ENCODE assay signal across 15 cellular contexts in the genomic region with DNA sequence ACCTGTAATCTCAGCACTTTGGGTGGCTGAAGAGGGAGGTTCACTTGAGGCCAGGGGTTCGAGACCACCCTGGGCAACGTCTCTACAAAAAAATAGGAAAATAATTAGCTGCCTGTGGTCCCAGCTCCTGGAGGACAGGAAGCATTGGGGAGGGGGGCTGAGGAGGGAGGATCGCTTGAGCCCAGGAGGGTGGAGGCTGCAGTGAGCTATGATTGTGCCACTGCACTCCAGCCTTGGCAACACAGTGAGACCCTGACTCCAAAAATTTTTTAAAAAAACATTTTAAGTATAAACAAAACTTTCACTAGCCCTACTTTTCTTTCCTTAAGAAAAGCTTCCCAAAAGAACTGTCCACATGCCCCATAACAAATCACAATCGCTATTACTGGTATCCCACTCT. TPM values are rescaled to one million over a fixed set of nuclear protein-coding genes. Genes with fewer than 3 reads are reported as not detected.
DNase-seq lines count a peak whose midpoint lies in the region; ATAC-seq, FAIRE-seq and TF ChIP-seq lines count a peak whose summit lies in the region.
"Had no signal": no experiment of that assay in that cellular context is flagged by ENCODE, and none has a peak within 500 bp of the region (broad histone marks: within the 10 kb centered on the region; RNA-seq: fewer than 3 reads in every experiment).

No MANE protein-coding gene starts in this region.

- no peak for TF ChIP-seq EP300 in neural cell (conservative IDR thresholded peaks at IDR 0.05; ENCODE audit: poor library complexity, severe bottlenecking)

- peaks cover 8% of the 10 kb centered on the region for H3K9me3 Mint-ChIP-seq in activated CD4-positive, alpha-beta T cell treated with anti-CD3 and anti-CD28 coated beads, Interleukin-2, amount 10 ng/mL, durations not matched to agents 7 days and 5 days
- H3K9me3 Mint-ChIP-seq in astrocyte (ENCODE audit: unreplicated experiment), result peaks cover 2% of the 10 kb centered on the region

- H4K20me1 ChIP-seq in astrocyte (ENCODE audit: insufficient read depth, low read length) (no peaks in the 10 kb centered on the region), neural cell (ENCODE audit: insufficient read depth) (no peaks in the 10 kb centered on the region)

- TF ChIP-seq RAD21 in neural cell (conservative IDR thresholded peaks at IDR 0.05), result no peak

- H3K9me2 ChIP-seq in neural cell (ENCODE audit: insufficient read depth, low read length), result no peaks in the 10 kb centered on the region

- DNase-seq in activated CD4-positive, alpha-beta T cell treated with anti-CD3 and anti-CD28 coated beads, Interleukin-2, amount 10 ng/mL, durations not matched to agents 7 days and 5 days, result no peak
- DNase-seq in activated CD4-positive, alpha-beta T cell treated with anti-CD3 and anti-CD28 coated beads for 48 hours, result no peak
- DNase-seq in MG63 (no peak), astrocyte (ENCODE audit: low read depth) (no peak), left colon (no peak), germinal center (ENCODE audit: low spot score) (no peak), tibial artery (no peak)
- DNase-seq: activated CD4-positive, CD25-positive, alpha-beta regulatory T cell treated with anti-CD3 and anti-CD28 coated beads, Interleukin-2, amount 50 U/mL, for 72 hours; activated naive CD4-positive, alpha-beta T cell treated with anti-CD3 and anti-CD28 coated beads, Interleukin-2, amount 50 U/mL, for 16 hours; lower lobe of right lung; NCI-H2107; stimulated activated CD8-positive, alpha-beta memory T cell treated with anti-CD3 and anti-CD28 coated beads, Interleukin-4, amount 100 ng/mL, for 48 hours; uterus had no signal

- ATAC-seq in left colon, result no peak
- ATAC-seq: lower lobe of right lung had no signal

- H3K4me2 ChIP-seq in astrocyte (ENCODE audit: low read length), result no peak overlapping the region
- no peak overlapping the region for H3K4me2 ChIP-seq in neural cell (ENCODE audit: low read length)

- no peak overlapping the region for H3K27ac Mint-ChIP-seq in activated CD4-positive, alpha-beta T cell treated with anti-CD3 and anti-CD28 coated beads, Interleukin-2, amount 10 ng/mL, durations not matched to agents 7 days and 5 days
- H3K27ac Mint-ChIP-seq in astrocyte (ENCODE audit: unreplicated experiment), result no peak overlapping the region

- no peak for FAIRE-seq in astrocyte (lab: Jason Lieb, UNC)

- H3K9ac ChIP-seq in astrocyte (ENCODE audit: low read length), result no peak overlapping the region
- H3K9ac ChIP-seq in neural cell (ENCODE audit: low read length), result no peak overlapping the region

- H3K36me3 ChIP-seq in MG63 (no peaks in the 10 kb centered on the region), astrocyte (ENCODE audit: insufficient read depth, low read length) (no peaks in the 10 kb centered on the region), neural cell (ENCODE audit: insufficient read depth, low read length) (no peaks in the 10 kb centered on the region), tibial artery (no peaks in the 10 kb centered on the region)
- H3K36me3 ChIP-seq: lower lobe of right lung, uterus had no signal

- H3F3A ChIP-seq in neural cell (ENCODE audit: insufficient read depth, low read length, poor library complexity, severe bottlenecking), result peaks cover 6% of the 10 kb centered on the region

- peaks cover 10% of the 10 kb centered on the region for H3K4me1 ChIP-seq in astrocyte (ENCODE audit: insufficient read depth, low read length)
- H3K4me1 ChIP-seq in tibial artery, result peaks cover 0 to 20% (median 12%) of the 10 kb centered on the region in 4 donors
- H3K4me1 ChIP-seq: uterus had no signal

- H3K9me3 ChIP-seq in MG63 (no peaks in the 10 kb centered on the region), astrocyte (ENCODE audit: insufficient read depth, low read depth, low read length) (no peaks in the 10 kb centered on the region), neural cell (ENCODE audit: low read length) (no peaks in the 10 kb centered on the region), tibial artery (no peaks in the 10 kb centered on the region)
- H3K9me3 ChIP-seq: esophagus muscularis mucosa, lower lobe of right lung, uterus had no signal

- H2AFZ ChIP-seq in astrocyte (ENCODE audit: low read depth, low read length), result no peak overlapping the region
- H2AFZ ChIP-seq in neural cell (ENCODE audit: low read depth, low read length), result no peak overlapping the region

- H3K27me3 ChIP-seq in MG63 (no peaks in the 10 kb centered on the region), astrocyte (ENCODE audit: insufficient read depth, low read length) (no peaks in the 10 kb centered on the region), neural cell (ENCODE audit: insufficient read depth, low read depth, low read length) (no peaks in the 10 kb centered on the region), tibial artery (no peaks in the 10 kb centered on the region)
- H3K27me3 ChIP-seq: esophagus muscularis mucosa, uterus had no signal

- H3K36me3 Mint-ChIP-seq in activated CD4-positive, alpha-beta T cell treated with anti-CD3 and anti-CD28 coated beads, Interleukin-2, amount 10 ng/mL, durations not matched to agents 7 days and 5 days (ENCODE audit: low read depth), result peaks cover 21% of the 10 kb centered on the region
- H3K36me3 Mint-ChIP-seq in astrocyte (ENCODE audit: low read depth, unreplicated experiment), result peaks cover 2% of the 10 kb centered on the region

- CTCF ChIA-PET in activated CD4-positive, alpha-beta T cell treated with anti-CD3 and anti-CD28 coated beads, Interleukin-2, amount 10 ng/mL, durations not matched to agents 7 days and 5 days (lab: Charles Lee), result interaction anchor here (0.6 to 4.2 kb wide), 6 partner anchors 8 to 723 kb away, joined by 3 to 40 read pairs (median 3); no protein-coding TSS in a partner anchor

- TF ChIP-seq CTCF in astrocyte (IDR thresholded peaks at IDR 0.05; ENCODE audit: insufficient read depth, low read depth, low read length), result no peak
- TF ChIP-seq CTCF in neural cell (IDR thresholded peaks at IDR 0.05; ENCODE audit: poor library complexity, severe bottlenecking), result no peak
- no peak for TF ChIP-seq CTCF in tibial artery (IDR thresholded peaks at IDR 0.05)

- POLR2A ChIA-PET in activated CD4-positive, alpha-beta T cell treated with anti-CD3 and anti-CD28 coated beads, Interleukin-2, amount 10 ng/mL, durations not matched to agents 7 days and 5 days (lab: Charles Lee), result no interaction called here

- H3K4me1 Mint-ChIP-seq in activated CD4-positive, alpha-beta T cell treated with anti-CD3 and anti-CD28 coated beads, Interleukin-2, amount 10 ng/mL, durations not matched to agents 7 days and 5 days, result peaks cover 39% of the 10 kb centered on the region
- H3K4me1 Mint-ChIP-seq in astrocyte (ENCODE audit: low read depth, unreplicated experiment), result peaks cover 7% of the 10 kb centered on the region

- H3K27me3 Mint-ChIP-seq in activated CD4-positive, alpha-beta T cell treated with anti-CD3 and anti-CD28 coated beads, Interleukin-2, amount 10 ng/mL, durations not matched to agents 7 days and 5 days, result no peaks in the 10 kb centered on the region
- H3K27me3 Mint-ChIP-seq in astrocyte (ENCODE audit: low read depth, unreplicated experiment), result no peaks in the 10 kb centered on the region

- peak overlapping the region; percentile 82 for H3K4me3 ChIP-seq in MG63
- H3K4me3 ChIP-seq in astrocyte (ENCODE audit: insufficient read depth, low read depth, low read length), result no peak overlapping the region
- peak overlapping the region; percentile 83 for H3K4me3 ChIP-seq in neural cell (ENCODE audit: low read length)
- H3K4me3 ChIP-seq in tibial artery, result no peak overlapping the region

- H3K79me2 ChIP-seq in astrocyte (ENCODE audit: insufficient read depth, low read length), result peaks cover 25% of the 10 kb centered on the region
- H3K79me2 ChIP-seq in neural cell (replicated peaks; ENCODE audit: insufficient read depth, low read length), result peaks cover 23% of the 10 kb centered on the region

- intact Hi-C loops in left colon (cut with DNase I, micrococcal nuclease), result loop anchor here in 1 of 2 donors (10.0 kb wide), 1 partner anchor 224 kb away; the partner anchor contains the start of gene MAP4K5
- intact Hi-C loops in tibial artery (cut with DNase I; ENCODE audit: low total_unique reads), result loop anchor here (5.0 kb wide), 1 partner anchor 78 kb away; the partner anchor contains the start of gene SOS2

- H3K27ac ChIP-seq in astrocyte (ENCODE audit: low read depth, low read length), result no peak overlapping the region
- H3K27ac ChIP-seq in neural cell (ENCODE audit: low read length), result no peak overlapping the region
- H3K27ac ChIP-seq in tibial artery, result no peak overlapping the region
- H3K27ac ChIP-seq: lower lobe of right lung, uterus had no signal

- peak overlapping the region; percentile 45 for H3K4me3 Mint-ChIP-seq in activated CD4-positive, alpha-beta T cell treated with anti-CD3 and anti-CD28 coated beads, Interleukin-2, amount 10 ng/mL, durations not matched to agents 7 days and 5 days
- H3K4me3 Mint-ChIP-seq in astrocyte (ENCODE audit: unreplicated experiment), result peak overlapping the region; percentile 54

TF ChIP-seq in neural cell, 6 proteins besides CTCF, POLR2A, EP300 and RAD21 (continues in another document):
- no peak for TF ChIP-seq SMC3 (conservative IDR thresholded peaks at IDR 0.05; ENCODE audit: poor library complexity)
- no peak for TF ChIP-seq EZH2 (IDR thresholded peaks at IDR 0.05; ENCODE audit: borderline replicate concordance, insufficient read depth, low read length, poor library complexity, severe bottlenecking)
- TF ChIP-seq TAF1 (IDR thresholded peaks at IDR 0.05; ENCODE audit: low read depth), result no peak

RNA-seq across cellular contexts. Expression of gene L2HGDH, which starts 1.6 kb away (rescaled TPM):
- total RNA-seq in activated CD4-positive, alpha-beta T cell treated with anti-CD3 and anti-CD28 coated beads, Interleukin-2, amount 10 ng/mL, durations not matched to agents 7 days and 5 days, result 10 to 100 TPM in 1 of 2 experiments, 1 to 10 TPM in 1; 9.6 to 12.8 TPM
- total RNA-seq in MG63 (2014; rRNA removed; shearing (Covaris generic); ENCODE audit: low replicate concordance), result 10.4 and 12.5 TPM in 2 replicates
- total RNA-seq in astrocyte, result 5.2 and 6.0 TPM in 2 replicates
- 8.9 and 9.9 TPM in 2 replicates for polyA plus RNA-seq in neural cell
- 21.4 and 24.0 TPM in 2 replicates for polyA minus RNA-seq in neural cell
- total RNA-seq in left colon, result 1 to 10 TPM; 9.0 to 9.4 TPM

RNA-seq across cellular contexts. Expression of gene DMAC2L, which starts 1.7 kb away (rescaled TPM):
- 10 to 100 TPM; 15.7 to 20.6 TPM for total RNA-seq in activated CD4-positive, alpha-beta T cell treated with anti-CD3 and anti-CD28 coated beads, Interleukin-2, amount 10 ng/mL, durations not matched to agents 7 days and 5 days
- 4.6 and 6.4 TPM in 2 replicates for total RNA-seq in MG63 (2014; rRNA removed; shearing (Covaris generic); ENCODE audit: low replicate concordance)
- 10.9 and 11.6 TPM in 2 replicates for total RNA-seq in astrocyte
- polyA plus RNA-seq in neural cell, result 17.1 and 17.9 TPM in 2 replicates
- polyA minus RNA-seq in neural cell, result 20.9 and 23.3 TPM in 2 replicates
- total RNA-seq in left colon, result 10 to 100 TPM; 21.0 to 24.7 TPM

Comparison
In these comparisons a context has a peak if more than half of its experiments do, and no peak if none do; other contexts are left out.
1. H3K4me3 ChIP-seq: peak in MG63 (single experiment) and neural cell (single experiment); none in astrocyte (single experiment) and tibial artery (0 of 2).